1 cellular context compared by ENCODE assay signal in genomic region chr3:52874869-52875588, GRCh38.
TF ChIP-seq lines count a peak whose summit lies in the region.

No MANE protein-coding gene starts in this region.

TF ChIP-seq in GM23338, 12 proteins besides CTCF, POLR2A, EP300 and RAD21:
- TF ChIP-seq POLR2AphosphoS5 (IDR thresholded peaks at IDR 0.05; ENCODE audit: low read depth) (no peak), EZH2 (IDR thresholded peaks at IDR 0.05; ENCODE audit: low read depth, unreplicated experiment) (no peak), NANOG (IDR thresholded peaks at IDR 0.05; ENCODE audit: borderline replicate concordance) (no peak), ETS1 (IDR thresholded peaks at IDR 0.05) (no peak), ZNF331 (CRISPR knock-in tag; IDR thresholded peaks at IDR 0.05; ENCODE audit: low read depth) (no peak), ZNF462 (CRISPR knock-in tag; IDR thresholded peaks at IDR 0.05) (no peak), REST (IDR thresholded peaks at IDR 0.05; ENCODE audit: unreplicated experiment) (no peak), STAT1 (IDR thresholded peaks at IDR 0.05; ENCODE audit: unreplicated experiment) (no peak), ZNF114 (CRISPR knock-in tag; IDR thresholded peaks at IDR 0.05) (no peak)
